In genomic region chr4:84814100-84814750, GRCh38 we compare ENCODE assay signal across 1 cellular context.
TF ChIP-seq lines count a peak whose summit lies in the region.

No MANE protein-coding gene starts in this region.

TF ChIP-seq in GM23338, 12 proteins besides CTCF, POLR2A, EP300 and RAD21 (continued from another document):
- TF ChIP-seq ZNF462 (CRISPR knock-in tag; IDR thresholded peaks at IDR 0.05) = no peak
- TF ChIP-seq EZH2 (IDR thresholded peaks at IDR 0.05; ENCODE audit: low read depth, unreplicated experiment) = no peak
- TF ChIP-seq EZH2phosphoT487 (IDR thresholded peaks at IDR 0.05; ENCODE audit: unreplicated experiment) = no peak
- TF ChIP-seq STAT1 (IDR thresholded peaks at IDR 0.05; ENCODE audit: unreplicated experiment) = no peak
- no peak for TF ChIP-seq NANOG (IDR thresholded peaks at IDR 0.05; ENCODE audit: borderline replicate concordance)
- TF ChIP-seq POLR2AphosphoS5 (IDR thresholded peaks at IDR 0.05; ENCODE audit: low read depth) = no peak
